In the genomic region with DNA sequence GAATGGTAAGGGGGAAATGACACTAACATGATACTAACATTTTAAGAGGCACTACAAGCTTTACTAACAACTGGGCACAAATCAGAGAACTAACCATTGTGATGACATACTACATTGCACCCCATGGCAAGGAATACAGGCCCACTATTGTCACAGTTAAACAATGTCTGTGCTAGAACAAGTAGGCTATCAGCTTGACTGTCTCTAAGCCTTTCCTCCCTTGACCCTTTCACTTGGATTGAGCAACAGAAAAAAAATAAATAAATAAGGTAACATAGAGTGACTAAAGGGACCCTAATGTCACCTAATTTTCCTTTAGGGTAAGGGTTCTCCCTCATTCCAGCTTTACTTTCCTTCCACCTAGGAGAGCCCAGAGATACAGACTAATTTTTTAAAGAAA, we compare ENCODE assay signal across 8 cellular contexts. TPM values are rescaled to one million over a fixed set of nuclear protein-coding genes. Genes with fewer than 3 reads are reported as not detected.
DNase-seq lines count a peak whose midpoint lies in the region; TF ChIP-seq lines count a peak whose summit lies in the region.

No MANE protein-coding gene starts in this region.

- DNase-seq in EL (peak; percentile 29), fibroblast of villous mesenchyme (ENCODE audit: low read depth) (no peak), sigmoid colon (no peak), HPDE6-E6E7 (ENCODE audit: extremely low spot score) (no peak), NCI-H128 (lab: John Stamatoyannopoulos, UW; ENCODE audit: unreplicated experiment) (no peak), SKM-1 treated with dmso at 0.1 percent for 144 hours (lab: John Stamatoyannopoulos, UW; ENCODE audit: unreplicated experiment) (no peak), NCI-H526 (lab: John Stamatoyannopoulos, UW) (no peak)
- DNase-seq in activated CD4-positive, alpha-beta memory T cell treated with anti-CD3 and anti-CD28 coated beads for 36 hours = no peak

- H3K36me3 Mint-ChIP-seq in activated CD4-positive, alpha-beta memory T cell treated with anti-CD3 and anti-CD28 coated beads for 36 hours = peaks cover 83% of the 10 kb centered on the region

- no peaks in the 10 kb centered on the region for H3K9me3 ChIP-seq in sigmoid colon

- peak overlapping the region; percentile 43 to 99 (median 96) for H3K27ac ChIP-seq in sigmoid colon

- no peaks in the 10 kb centered on the region for H3K27me3 ChIP-seq in sigmoid colon

- peak overlapping the region; percentile 95 for H3K4me3 ChIP-seq in fibroblast of villous mesenchyme (ENCODE audit: low read depth, low read length)
- H3K4me3 ChIP-seq in sigmoid colon = peak overlapping the region; percentile 64 to 98 (median 90)

- POLR2A ChIA-PET in activated CD4-positive, alpha-beta memory T cell treated with anti-CD3 and anti-CD28 coated beads for 36 hours (lab: Charles Lee) = interaction anchor here (0.6 to 5.6 kb wide), 4 partner anchors 9 to 292 kb away, joined by 3 to 42 read pairs (median 6); a partner anchor contains a TSS

- peak overlapping the region; percentile 77 for H3K27ac Mint-ChIP-seq in activated CD4-positive, alpha-beta memory T cell treated with anti-CD3 and anti-CD28 coated beads for 36 hours

- no peaks in the 10 kb centered on the region for H3K9me3 Mint-ChIP-seq in activated CD4-positive, alpha-beta memory T cell treated with anti-CD3 and anti-CD28 coated beads for 36 hours

- TF ChIP-seq CTCF in fibroblast of villous mesenchyme (IDR thresholded peaks at IDR 0.05; ENCODE audit: insufficient read depth, low read depth, low read length) (no peak), sigmoid colon (IDR thresholded peaks at IDR 0.05) (no peak)

- peaks cover 6% of the 10 kb centered on the region for H3K27me3 Mint-ChIP-seq in activated CD4-positive, alpha-beta memory T cell treated with anti-CD3 and anti-CD28 coated beads for 36 hours

- peaks cover 29 to 80% (median 72%) of the 10 kb centered on the region in 4 donors for H3K36me3 ChIP-seq in sigmoid colon

- no peak for TF ChIP-seq EP300 in sigmoid colon (IDR thresholded peaks at IDR 0.05)

- H3K4me1 ChIP-seq in sigmoid colon = peaks cover 0 to 75% (median 70%) of the 10 kb centered on the region in 4 donors

- CTCF ChIA-PET in activated CD4-positive, alpha-beta memory T cell treated with anti-CD3 and anti-CD28 coated beads for 36 hours (lab: Charles Lee) = interaction anchor here (0.5 to 1.5 kb wide), 6 partner anchors 14 to 657 kb away, joined by 3 to 5 read pairs (median 4); no protein-coding TSS in a partner anchor

- intact Hi-C loops in activated CD4-positive, alpha-beta memory T cell treated with anti-CD3 and anti-CD28 coated beads for 36 hours (cut with micrococcal nuclease) = no loop called here
- intact Hi-C loops in sigmoid colon (cut with DNase I) = no loop called here

- peaks cover 70% of the 10 kb centered on the region for H3K4me1 Mint-ChIP-seq in activated CD4-positive, alpha-beta memory T cell treated with anti-CD3 and anti-CD28 coated beads for 36 hours (ENCODE audit: low read depth)

- no peak for TF ChIP-seq POLR2A in sigmoid colon (IDR thresholded peaks at IDR 0.05)

- H3K4me3 Mint-ChIP-seq in activated CD4-positive, alpha-beta memory T cell treated with anti-CD3 and anti-CD28 coated beads for 36 hours = peak overlapping the region; percentile 32

RNA-seq across cellular contexts. Expression of a gene that starts 4.4 kb away (rescaled TPM):
- 100 to 1,000 TPM; 173 to 187 TPM for total RNA-seq in activated CD4-positive, alpha-beta memory T cell treated with anti-CD3 and anti-CD28 coated beads for 36 hours
- 914 and 1,547 TPM in 2 replicates for total RNA-seq in fibroblast of villous mesenchyme
- 100 to 1,000 TPM; 234 to 299 (median 263) TPM for total RNA-seq in sigmoid colon
- polyA plus RNA-seq in sigmoid colon = 10 to 100 TPM; 17.6 to 69.4 (median 19.2) TPM
